Comparison of ENCODE assay signal across 8 cellular contexts in genomic region chr5:88884435-88884877, GRCh38. TPM values are rescaled to one million over a fixed set of nuclear protein-coding genes. Genes with fewer than 3 reads are reported as not detected.
A peak's percentile ranks its signal among the peaks of the same experiment; 100 is the strongest.
DNase-seq lines count a peak whose midpoint lies in the region; ATAC-seq and TF ChIP-seq lines count a peak whose summit lies in the region.

No MANE protein-coding gene starts in this region.

- H3K4me1 Mint-ChIP-seq in activated naive CD8-positive, alpha-beta T cell treated with anti-CD3 and anti-CD28 coated beads for 36 hours, result peaks cover 33% of the 10 kb centered on the region

- H3K27me3 ChIP-seq in cardiac muscle cell (no peaks in the 10 kb centered on the region), kidney epithelial cell (ENCODE audit: control insufficient read depth, insufficient read depth, low read length) (no peaks in the 10 kb centered on the region), thyroid gland (no peaks in the 10 kb centered on the region)

- H3K27me3 Mint-ChIP-seq in activated naive CD8-positive, alpha-beta T cell treated with anti-CD3 and anti-CD28 coated beads for 36 hours, result peaks cover 90% of the 10 kb centered on the region

- peak overlapping the region; percentile 2 for H3K27ac Mint-ChIP-seq in activated naive CD8-positive, alpha-beta T cell treated with anti-CD3 and anti-CD28 coated beads for 36 hours

- no peaks in the 10 kb centered on the region for H3K36me3 Mint-ChIP-seq in activated naive CD8-positive, alpha-beta T cell treated with anti-CD3 and anti-CD28 coated beads for 36 hours

- no peaks in the 10 kb centered on the region for H3K36me3 ChIP-seq in cardiac muscle cell
- H3K36me3 ChIP-seq in kidney epithelial cell (ENCODE audit: control insufficient read depth, insufficient read depth, low read length), result no peaks in the 10 kb centered on the region
- H3K36me3 ChIP-seq in thyroid gland, result no peaks in the 10 kb centered on the region

- TF ChIP-seq CTCF in cardiac muscle cell (IDR thresholded peaks at IDR 0.05; ENCODE audit: low read depth, low read length), result no peak
- TF ChIP-seq CTCF in kidney epithelial cell (IDR thresholded peaks at IDR 0.05; ENCODE audit: insufficient read depth, low read length, poor library complexity, severe bottlenecking), result no peak
- TF ChIP-seq CTCF in thyroid gland (IDR thresholded peaks at IDR 0.05), result no peak

- no peak for TF ChIP-seq POLR2A in thyroid gland (IDR thresholded peaks at IDR 0.05)
- no peak for TF ChIP-seq POLR2A in GM18505 (IDR thresholded peaks at IDR 0.05; ENCODE audit: borderline replicate concordance, extremely low read depth, insufficient read depth, insufficient read length)

- intact Hi-C loops in left cardiac atrium (cut with DNase I), result loop anchor here (5.0 to 10.0 kb wide), 5 partner anchors 50 to 150 kb away; no protein-coding TSS in a partner anchor
- intact Hi-C loops in thyroid gland (cut with DNase I), result loop anchor here (10.0 kb wide), 2 partner anchors 50 to 150 kb away; no protein-coding TSS in a partner anchor

- ATAC-seq in left cardiac atrium (no peak), GM18505 (IDR thresholded peaks at IDR 0.05; ENCODE audit: unreplicated experiment) (no peak)

- H3K9me3 ChIP-seq in cardiac muscle cell (ENCODE audit: low read depth), result no peaks in the 10 kb centered on the region
- no peaks in the 10 kb centered on the region for H3K9me3 ChIP-seq in thyroid gland

- H3K4me3 Mint-ChIP-seq in activated naive CD8-positive, alpha-beta T cell treated with anti-CD3 and anti-CD28 coated beads for 36 hours, result peak overlapping the region; percentile 88

- DNase-seq in cardiac muscle cell (ENCODE audit: low read depth in 1 of 2, low spot score in 1 of 2) (peak in 1 of 2 donors; percentile 27), left cardiac atrium (no peak), kidney epithelial cell (ENCODE audit: low read depth) (no peak), thyroid gland (no peak), dedifferentiated amniotic fluid mesenchymal stem cell (ENCODE audit: extremely low spot score) (no peak), DMS79 (lab: John Stamatoyannopoulos, UW) (no peak)
- no peak for DNase-seq in activated naive CD8-positive, alpha-beta T cell treated with anti-CD3 and anti-CD28 coated beads for 36 hours

- H3K4me3 ChIP-seq in cardiac muscle cell (peak overlapping the region; percentile 75), kidney epithelial cell (ENCODE audit: low read depth, low read length) (peak overlapping the region; percentile 81), thyroid gland (replicated peaks in 1 of 3) (peak overlapping the region in 2 of 3 donors; percentile 47 to 83)

- WGBS in thyroid gland, 2 donors, result 8 to 9% methylated on average over 10 of the region's 10 CpGs

- H3K9me3 Mint-ChIP-seq in activated naive CD8-positive, alpha-beta T cell treated with anti-CD3 and anti-CD28 coated beads for 36 hours, result no peaks in the 10 kb centered on the region

- peak overlapping the region; percentile 70 for H3K27ac ChIP-seq in cardiac muscle cell
- peak overlapping the region; percentile 89 to 97 (median 95) for H3K27ac ChIP-seq in thyroid gland

- H3K4me1 ChIP-seq in cardiac muscle cell (ENCODE audit: low read depth), result peaks cover 12% of the 10 kb centered on the region
- peaks cover 14 to 35% of the 10 kb centered on the region in 2 donors for H3K4me1 ChIP-seq in thyroid gland

RNA-seq across cellular contexts. Expression of gene MEF2C, which starts 1.5 kb away (rescaled TPM):
- total RNA-seq in cardiac muscle cell (95.3 and 175 TPM in 2 replicates), left cardiac atrium (10 to 100 TPM; 48.3 to 53.7 TPM), kidney epithelial cell (1.9 and 4.8 TPM in 2 replicates), thyroid gland (10 to 100 TPM; 51.0 to 78.6 (median 65.7) TPM)
- polyA plus RNA-seq in cardiac muscle cell, result 107 and 137 TPM in 2 replicates
- 1 to 10 TPM; 1.5 to 2.1 TPM for total RNA-seq in activated naive CD8-positive, alpha-beta T cell treated with anti-CD3 and anti-CD28 coated beads for 36 hours
